ENCODE assay signal across 8 cellular contexts in genomic region chrX:108165349-108166111, GRCh38.
DNase-seq lines count a peak whose midpoint lies in the region; ATAC-seq and TF ChIP-seq lines count a peak whose summit lies in the region.

No MANE protein-coding gene starts in this region.

- no peaks in the 10 kb centered on the region for H3K9me3 Mint-ChIP-seq in CD8-positive, alpha-beta T cell

- H3K36me3 ChIP-seq in left ventricle myocardium inferior = no peaks in the 10 kb centered on the region
- no peaks in the 10 kb centered on the region for H3K36me3 ChIP-seq in CD8-positive, alpha-beta T cell (ENCODE audit: insufficient read depth, low read length)

- no peak overlapping the region for H3K4me3 ChIP-seq in left ventricle myocardium inferior
- H3K4me3 ChIP-seq in CD8-positive, alpha-beta T cell (ENCODE audit: low read depth, low read length) = no peak overlapping the region

- H3K4me1 ChIP-seq in left ventricle myocardium inferior = no peaks in the 10 kb centered on the region
- H3K4me1 ChIP-seq in CD8-positive, alpha-beta T cell (ENCODE audit: insufficient read depth, low read length) = no peaks in the 10 kb centered on the region

- intact Hi-C loops in left ventricle myocardium inferior (cut with micrococcal nuclease) (no loop called here), cardiac septum (cut with DNase I) (no loop called here)
- intact Hi-C loops in CD8-positive, alpha-beta T cell (cut with DNase I, micrococcal nuclease) = no loop called here

- CTCF ChIA-PET in CD8-positive, alpha-beta T cell (lab: Charles Lee) = no interaction called here

- H3K4me1 Mint-ChIP-seq in CD8-positive, alpha-beta T cell (ENCODE audit: low read depth) = no peaks in the 10 kb centered on the region

- H3K27ac Mint-ChIP-seq in CD8-positive, alpha-beta T cell = no peak overlapping the region

- H3K27ac ChIP-seq in left ventricle myocardium inferior (replicated peaks) = no peak overlapping the region
- no peak overlapping the region for H3K27ac ChIP-seq in CD8-positive, alpha-beta T cell (ENCODE audit: low read depth, low read length)

- H3K36me3 Mint-ChIP-seq in CD8-positive, alpha-beta T cell = no peaks in the 10 kb centered on the region

- no peak overlapping the region for H3K4me3 Mint-ChIP-seq in CD8-positive, alpha-beta T cell

- no peaks in the 10 kb centered on the region for H3K27me3 Mint-ChIP-seq in CD8-positive, alpha-beta T cell (ENCODE audit: low read depth)

- no peaks in the 10 kb centered on the region for H3K27me3 ChIP-seq in left ventricle myocardium inferior (ENCODE audit: low read depth)
- H3K27me3 ChIP-seq in CD8-positive, alpha-beta T cell (ENCODE audit: insufficient read depth, low read length) = no peaks in the 10 kb centered on the region

- DNase-seq in left ventricle myocardium inferior (no peak), cardiac septum (ENCODE audit: low spot score) (no peak), NCI-H524 treated with DMSO at 0.1 percent for 48 hours (lab: John Stamatoyannopoulos, UW) (peak; percentile 10), fibroblast of gingiva (ENCODE audit: low read depth) (peak; percentile 43), superior temporal gyrus (ENCODE audit: extremely low spot score) (peak; percentile 9), T1000 (lab: John Stamatoyannopoulos, UW) (no peak)
- DNase-seq in CD8-positive, alpha-beta T cell = no peak

- TF ChIP-seq CTCF in left ventricle myocardium inferior (IDR thresholded peaks at IDR 0.05; ENCODE audit: borderline replicate concordance) = peak; percentile 36
- TF ChIP-seq CTCF in CD8-positive, alpha-beta T cell (IDR thresholded peaks at IDR 0.05) = no peak

- ATAC-seq in CD8-positive, alpha-beta T cell = no peak
- no peak for ATAC-seq in HG03135 (IDR thresholded peaks at IDR 0.05; ENCODE audit: unreplicated experiment)

- no peaks in the 10 kb centered on the region for H3K9me3 ChIP-seq in left ventricle myocardium inferior (replicated peaks)
- H3K9me3 ChIP-seq in CD8-positive, alpha-beta T cell (ENCODE audit: low read length) = no peaks in the 10 kb centered on the region

- POLR2A ChIA-PET in CD8-positive, alpha-beta T cell (lab: Charles Lee) = no interaction called here

Comparison
In these comparisons a context has a peak if more than half of its experiments do, and no peak if none do; other contexts are left out.
1. DNase-seq: peak in NCI-H524 treated with DMSO at 0.1 percent for 48 hours (single experiment), fibroblast of gingiva (single experiment) and superior temporal gyrus (single experiment); none in left ventricle myocardium inferior (single experiment), cardiac septum (single experiment), CD8-positive, alpha-beta T cell (0 of 7) and T1000 (single experiment).